2 cellular contexts compared by ENCODE assay signal in the genomic region with DNA sequence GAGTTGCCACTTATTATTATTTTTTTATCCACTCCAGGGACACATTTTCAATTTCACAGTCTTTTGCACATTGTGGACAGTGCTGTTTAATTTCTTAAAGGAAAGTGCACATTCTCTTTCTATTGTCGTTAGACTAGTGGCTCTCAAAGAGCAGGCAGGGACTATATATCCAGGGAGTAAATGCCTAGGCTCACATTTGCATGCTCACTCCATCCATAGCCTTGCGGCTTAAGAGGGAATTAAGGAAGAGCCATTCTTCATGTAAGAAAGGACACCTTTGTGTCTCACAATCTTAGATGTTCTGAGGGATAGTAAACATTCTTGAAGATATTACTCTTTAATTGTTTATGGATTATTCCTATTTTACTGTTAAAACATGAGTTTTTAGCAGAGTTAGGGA.
TF ChIP-seq lines count a peak whose summit lies in the region.

No MANE protein-coding gene starts in this region.

TF ChIP-seq in A549, 52 proteins besides CTCF, POLR2A, EP300 and RAD21 (continued from another document):
- TF ChIP-seq, protein P1, sequence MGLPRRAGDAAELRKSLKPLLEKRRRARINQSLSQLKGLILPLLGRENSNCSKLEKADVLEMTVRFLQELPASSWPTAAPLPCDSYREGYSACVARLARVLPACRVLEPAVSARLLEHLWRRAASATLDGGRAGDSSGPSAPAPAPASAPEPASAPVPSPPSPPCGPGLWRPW (IDR thresholded peaks at IDR 0.05): no peak
- TF ChIP-seq HEYL (CRISPR knock-in tag; IDR thresholded peaks at IDR 0.05): no peak
- no peak for TF ChIP-seq FOSL2 (IDR thresholded peaks at IDR 0.05)
- no peak for TF ChIP-seq FOSL2 (CRISPR knock-in tag; IDR thresholded peaks at IDR 0.05)
- no peak for TF ChIP-seq RFX5 (IDR thresholded peaks at IDR 0.05)
- no peak for TF ChIP-seq ZFP36 (IDR thresholded peaks at IDR 0.05; ENCODE audit: borderline replicate concordance, partially characterized antibody)
- no peak for TF ChIP-seq HDAC2 (IDR thresholded peaks at IDR 0.05)
- no peak for TF ChIP-seq MAZ (IDR thresholded peaks at IDR 0.05; ENCODE audit: borderline replicate concordance, low read depth, low read length)
- TF ChIP-seq ATOH8 (CRISPR knock-in tag; IDR thresholded peaks at IDR 0.05; ENCODE audit: low read depth): no peak
- TF ChIP-seq RNF2 (IDR thresholded peaks at IDR 0.05; ENCODE audit: borderline replicate concordance, low read depth): no peak
- TF ChIP-seq, protein P2, sequence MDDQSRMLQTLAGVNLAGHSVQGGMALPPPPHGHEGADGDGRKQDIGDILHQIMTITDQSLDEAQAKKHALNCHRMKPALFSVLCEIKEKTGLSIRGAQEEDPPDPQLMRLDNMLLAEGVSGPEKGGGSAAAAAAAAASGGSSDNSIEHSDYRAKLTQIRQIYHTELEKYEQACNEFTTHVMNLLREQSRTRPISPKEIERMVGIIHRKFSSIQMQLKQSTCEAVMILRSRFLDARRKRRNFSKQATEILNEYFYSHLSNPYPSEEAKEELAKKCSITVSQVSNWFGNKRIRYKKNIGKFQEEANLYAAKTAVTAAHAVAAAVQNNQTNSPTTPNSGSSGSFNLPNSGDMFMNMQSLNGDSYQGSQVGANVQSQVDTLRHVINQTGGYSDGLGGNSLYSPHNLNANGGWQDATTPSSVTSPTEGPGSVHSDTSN (IDR thresholded peaks at IDR 0.05): no peak
- TF ChIP-seq, protein P3, sequence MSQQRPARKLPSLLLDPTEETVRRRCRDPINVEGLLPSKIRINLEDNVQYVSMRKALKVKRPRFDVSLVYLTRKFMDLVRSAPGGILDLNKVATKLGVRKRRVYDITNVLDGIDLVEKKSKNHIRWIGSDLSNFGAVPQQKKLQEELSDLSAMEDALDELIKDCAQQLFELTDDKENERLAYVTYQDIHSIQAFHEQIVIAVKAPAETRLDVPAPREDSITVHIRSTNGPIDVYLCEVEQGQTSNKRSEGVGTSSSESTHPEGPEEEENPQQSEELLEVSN (IDR thresholded peaks at IDR 0.05; ENCODE audit: borderline replicate concordance, low read depth): no peak
- no peak for TF ChIP-seq JUN (IDR thresholded peaks at IDR 0.05)
- no peak for TF ChIP-seq BCL3 (IDR thresholded peaks at IDR 0.05)
- no peak for TF ChIP-seq HOXB13 (CRISPR knock-in tag; IDR thresholded peaks at IDR 0.05; ENCODE audit: low read depth)

TF ChIP-seq in WTC11, 78 proteins besides CTCF, POLR2A, EP300 and RAD21 (continued from another document):
- TF ChIP-seq, protein P4, sequence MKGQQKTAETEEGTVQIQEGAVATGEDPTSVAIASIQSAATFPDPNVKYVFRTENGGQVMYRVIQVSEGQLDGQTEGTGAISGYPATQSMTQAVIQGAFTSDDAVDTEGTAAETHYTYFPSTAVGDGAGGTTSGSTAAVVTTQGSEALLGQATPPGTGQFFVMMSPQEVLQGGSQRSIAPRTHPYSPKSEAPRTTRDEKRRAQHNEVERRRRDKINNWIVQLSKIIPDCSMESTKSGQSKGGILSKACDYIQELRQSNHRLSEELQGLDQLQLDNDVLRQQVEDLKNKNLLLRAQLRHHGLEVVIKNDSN (CRISPR knock-in tag; IDR thresholded peaks at IDR 0.05): no peak
TF ChIP-seq in WTC11: peak in this region for 0.
